In genomic region chr2:97112320-97113049, GRCh38 we compare ENCODE assay signal across 8 cellular contexts. TPM values are rescaled to one million over a fixed set of nuclear protein-coding genes. Genes with fewer than 3 reads are reported as not detected.
DNase-seq lines count a peak whose midpoint lies in the region; ATAC-seq, FAIRE-seq and TF ChIP-seq lines count a peak whose summit lies in the region.
"Not testable (repeated sequence)": the region's sequence is repeated elsewhere in the genome, so short reads cannot be mapped to it uniquely, and the experiment has no call there.

No MANE protein-coding gene starts in this region.

- not testable (repeated sequence) for H3K9me3 Mint-ChIP-seq in CD4-positive, CD25-positive, alpha-beta regulatory T cell; activated B cell treated with CpG ODN at 0.5 μM for 24 hours; naive thymus-derived CD8-positive, alpha-beta T cell

- peaks cover 0 to 10% (median 6%) of the 10 kb centered on the region in 4 donors for H3K4me1 Mint-ChIP-seq in CD4-positive, CD25-positive, alpha-beta regulatory T cell
- H3K4me1 Mint-ChIP-seq in activated B cell treated with CpG ODN at 0.5 μM for 24 hours; naive thymus-derived CD8-positive, alpha-beta T cell: not testable (repeated sequence)

- in situ Hi-C loops in GM12878 (cut with MboI), result loop anchor here (10.0 kb wide), 1 partner anchor 258 kb away; the partner anchor contains the start of gene ANKRD39

- not testable (repeated sequence) for H3K79me2 ChIP-seq in GM12878 (ENCODE audit: control insufficient read depth, insufficient read depth, low read length)

- not testable (repeated sequence) for H3K9me3 ChIP-seq in CD4-positive, CD25-positive, alpha-beta regulatory T cell (ENCODE audit: control insufficient read depth in 2 of 2, low read length in 2 of 2); HUES48 (ENCODE audit: control insufficient read depth, insufficient read depth, low read length); GM12878 (replicated peaks; ENCODE audit: control insufficient read depth, insufficient read depth, low read length)

- POLR2A ChIA-PET in activated B cell treated with CpG ODN at 0.5 μM for 24 hours (lab: Charles Lee), result interaction anchor here (0.8 to 2.3 kb wide), 3 partner anchors 255 to 351 kb away, joined by 4 to 12 read pairs (median 6); partner anchors contain the start of genes ANKRD39 and CNNM4
- POLR2A ChIA-PET in GM12878 (lab: Charles Lee), result interaction anchor here (0.5 to 1.2 kb wide), 3 partner anchors 17 to 308 kb away, joined by 3 to 6 read pairs (median 5); partner anchors contain the start of gene ANKRD39
- POLR2A ChIA-PET in naive thymus-derived CD8-positive, alpha-beta T cell (lab: Charles Lee), result interaction anchor here (0.6 to 2.4 kb wide), 9 partner anchors 149 to 721 kb away, joined by 3 to 29 read pairs (median 4); partner anchors contain the start of genes ANKRD39, ARID5A and CNNM3

- not testable (repeated sequence) for TF ChIP-seq POLR2A in GM12878 (IDR thresholded peaks at IDR 0.05; ENCODE audit: low read depth, low read length)

- SMC1A ChIA-PET in GM12878 (lab: Charles Lee; ENCODE audit: uncharacterized antibody, unreplicated experiment), result interaction anchor here (0.9 to 2.0 kb wide), 9 partner anchors 102 to 312 kb away, joined by 3 to 10 read pairs (median 3); partner anchors contain the start of gene ANKRD39

- peak overlapping the region; percentile 86 to 94 (median 91) for H3K27ac Mint-ChIP-seq in CD4-positive, CD25-positive, alpha-beta regulatory T cell
- peak overlapping the region; percentile 86 for H3K27ac Mint-ChIP-seq in activated B cell treated with CpG ODN at 0.5 μM for 24 hours
- peak overlapping the region; percentile 87 to 98 (median 96) for H3K27ac Mint-ChIP-seq in naive thymus-derived CD8-positive, alpha-beta T cell

- peak overlapping the region; percentile 99 to 100 (median 99) for H3K4me3 Mint-ChIP-seq in CD4-positive, CD25-positive, alpha-beta regulatory T cell
- peak overlapping the region; percentile 89 for H3K4me3 Mint-ChIP-seq in activated B cell treated with CpG ODN at 0.5 μM for 24 hours
- peak overlapping the region; percentile 84 to 97 (median 94) for H3K4me3 Mint-ChIP-seq in naive thymus-derived CD8-positive, alpha-beta T cell

- not testable (repeated sequence) for H3K27me3 ChIP-seq in CD4-positive, CD25-positive, alpha-beta regulatory T cell (ENCODE audit: control insufficient read depth, insufficient read depth, low read length); HUES48 (ENCODE audit: control insufficient read depth, insufficient read depth, low read length); GM12878 (replicated peaks in 1 of 2; ENCODE audit: control insufficient read depth in 2 of 2, insufficient read depth in 2 of 2, low read length in 1 of 2)

- CTCF ChIA-PET in activated B cell treated with CpG ODN at 0.5 μM for 24 hours (lab: Charles Lee) (interaction anchor here (0.8 to 2.2 kb wide), 13 partner anchors 17 to 299 kb away, joined by 3 to 27 read pairs (median 5); partner anchors contain the start of gene ANKRD39), GM12878 (lab: Yijun Ruan, JAX) (interaction anchor here (0.6 to 2.9 kb wide), 28 partner anchors 17 to 1120 kb away, joined by 3 to 35 read pairs (median 3); partner anchors contain the start of genes ANKRD39 and CNNM3)

- peak; percentile 56 to 59 for ATAC-seq in CD4-positive, CD25-positive, alpha-beta regulatory T cell (ENCODE audit: low read depth in 2 of 2)
- ATAC-seq in GM21360 (IDR thresholded peaks at IDR 0.05; ENCODE audit: unreplicated experiment), result peak; percentile 38
- ATAC-seq in activated B cell treated with CpG ODN at 0.5 μM for 24 hours (ENCODE audit: low read depth), result peak; percentile 58
- peak; percentile 76 for ATAC-seq in GM12878
- peak; percentile 58 to 61 for ATAC-seq in naive thymus-derived CD8-positive, alpha-beta T cell

- H3K9ac ChIP-seq in HUES48 (ENCODE audit: low read depth, low read length) (peak overlapping the region; percentile 70), GM12878 (ENCODE audit: control insufficient read depth, insufficient read depth, low read length) (peak overlapping the region; percentile 59; the same call in 1 of the 2 replicates)

- FAIRE-seq in GM12878 (lab: Jason Lieb, UNC), result not testable (repeated sequence)

- H3K27ac ChIP-seq in CD4-positive, CD25-positive, alpha-beta regulatory T cell (ENCODE audit: insufficient read depth, low read length, poor library complexity, severe bottlenecking), result peak overlapping the region; percentile 85
- not testable (repeated sequence) for H3K27ac ChIP-seq in HUES48 (ENCODE audit: low read depth, low read length)
- H3K27ac ChIP-seq in GM12878 (ENCODE audit: control insufficient read depth, insufficient read depth), result peak overlapping the region; percentile 71

- RAD21 ChIA-PET in GM12878 (lab: Charles Lee; ENCODE audit: unreplicated experiment), result interaction anchor here (0.7 to 2.7 kb wide), 8 partner anchors 150 to 350 kb away, joined by 3 to 22 read pairs (median 4); partner anchors contain the start of gene ANKRD39

- peak overlapping the region; percentile 65 for H3K4me3 ChIP-seq in CD4-positive, CD25-positive, alpha-beta regulatory T cell (ENCODE audit: low read depth, low read length)
- H3K4me3 ChIP-seq in HUES48 (ENCODE audit: low read depth, low read length), result peak overlapping the region; percentile 68
- H3K4me3 ChIP-seq in GM12878, result peak overlapping the region; percentile 87

- peaks cover 15% of the 10 kb centered on the region for H3K27me3 Mint-ChIP-seq in CD4-positive, CD25-positive, alpha-beta regulatory T cell
- H3K27me3 Mint-ChIP-seq in activated B cell treated with CpG ODN at 0.5 μM for 24 hours, result not testable (repeated sequence)
- H3K27me3 Mint-ChIP-seq in naive thymus-derived CD8-positive, alpha-beta T cell, result peaks cover 0 to 27% (median 7%) of the 10 kb centered on the region in 5 donors

- H3K36me3 ChIP-seq in CD4-positive, CD25-positive, alpha-beta regulatory T cell (ENCODE audit: control insufficient read depth, insufficient read depth, low read length); HUES48 (ENCODE audit: control insufficient read depth, insufficient read depth, low read length); GM12878 (ENCODE audit: control insufficient read depth in 2 of 2, insufficient read depth in 2 of 2, low read length in 1 of 2): not testable (repeated sequence)

- peak overlapping the region; percentile 91 for H3K4me2 ChIP-seq in GM12878 (ENCODE audit: control insufficient read depth, insufficient read depth)

- 1% methylated on average over 30 of the region's 44 CpGs for WGBS in GM12878 (ENCODE audit: insufficient coverage, insufficient replicate concordance, low lambda C conversion rate, missing lambda C conversion rate)

- not testable (repeated sequence) for H4K20me1 ChIP-seq in GM12878 (ENCODE audit: control insufficient read depth, insufficient read depth)

- TF ChIP-seq CTCF in activated B cell treated with CpG ODN at 0.5 μM for 24 hours (IDR thresholded peaks at IDR 0.05) (peak; percentile 91), GM12878 (IDR thresholded peaks at IDR 0.05 in 2 of 3, conservative IDR thresholded peaks at IDR 0.05 in 1 of 3; ENCODE audit: control insufficient read depth in 2 of 3, extremely low read depth in 1 of 3, insufficient read depth in 1 of 3, low read depth in 3 of 3, low read length in 3 of 3) (peak; percentile 50 to 72 (median 59); a peak in 5 of 6 replicates)

- intact Hi-C loops in activated B cell treated with CpG ODN at 0.5 μM for 24 hours (cut with micrococcal nuclease), result loop anchor here (1.0 to 10.0 kb wide), 5 partner anchors 100 to 582 kb away; partner anchors contain the start of genes KANSL3 and SEMA4C
- intact Hi-C loops in GM12878 (cut with micrococcal nuclease; ENCODE audit: unreplicated experiment), result loop anchor here (2.0 to 5.0 kb wide), 3 partner anchors 100 to 256 kb away; no protein-coding TSS in a partner anchor
- intact Hi-C loops in head of caudate nucleus (cut with DNase I), result not testable (repeated sequence)

- peak; percentile 56 to 75 (median 61) for DNase-seq in CD4-positive, CD25-positive, alpha-beta regulatory T cell
- DNase-seq in activated B cell treated with CpG ODN at 0.5 μM for 24 hours (peak; percentile 58), GM12878 (ENCODE audit: low read depth, low spot score) (peak; percentile 9), head of caudate nucleus (peak in 41 of 42 donors; percentile 20 to 93 (median 74))
- DNase-seq in naive thymus-derived CD8-positive, alpha-beta T cell, result peak; percentile 26 to 80 (median 63)
- peak; percentile 16 for DNase-seq in stimulated activated CD8-positive, alpha-beta memory T cell treated with anti-CD3 and anti-CD28 coated beads, Interleukin-12 subunit alpha, Interleukin-12 subunit beta, amount 100 ng/mL, for 4 hours (ENCODE audit: low read depth)

- not testable (repeated sequence) for TF ChIP-seq EP300 in GM12878 (IDR thresholded peaks at IDR 0.05; ENCODE audit: borderline replicate concordance in 1 of 2, control insufficient read depth in 1 of 2, low read depth in 2 of 2, low read length in 2 of 2)

- BruUV-seq in GM12878 (replicated peaks; lab: Mats Ljungman, UMichigan), result not testable (repeated sequence)

- H2AFZ ChIP-seq in GM12878 (ENCODE audit: control insufficient read depth, low read depth, low read length), result peak overlapping the region; percentile 78

- not testable (repeated sequence) for H3K36me3 Mint-ChIP-seq in CD4-positive, CD25-positive, alpha-beta regulatory T cell; activated B cell treated with CpG ODN at 0.5 μM for 24 hours (ENCODE audit: low read depth); naive thymus-derived CD8-positive, alpha-beta T cell

- H3K4me1 ChIP-seq in CD4-positive, CD25-positive, alpha-beta regulatory T cell (ENCODE audit: control insufficient read depth, insufficient read depth, low read length, poor library complexity, severe bottlenecking); HUES48 (ENCODE audit: control insufficient read depth, insufficient read depth, low read length); GM12878 (ENCODE audit: control insufficient read depth, insufficient read depth, low read length): not testable (repeated sequence)

- TF ChIP-seq RAD21 in GM12878 (IDR thresholded peaks at IDR 0.05; ENCODE audit: insufficient read depth, low read depth, low read length), result peak; percentile 75

RNA-seq across cellular contexts. Expression of gene ANKRD36, which starts 0.5 kb away (rescaled TPM):
- total RNA-seq in CD4-positive, CD25-positive, alpha-beta regulatory T cell, result 85.2 TPM
- 1 to 10 TPM; 5.1 to 9.2 (median 7.8) TPM for polyA plus RNA-seq in CD4-positive, CD25-positive, alpha-beta regulatory T cell
- total RNA-seq in activated B cell treated with CpG ODN at 0.5 μM for 24 hours, result 26.7 and 34.5 TPM in 2 replicates
- total RNA-seq in GM12878 (2013; cell fraction: nucleolus; rRNA removed), result 422 and 448 TPM in 2 replicates
- total RNA-seq in GM12878 (2014; rRNA removed), result 18.2 and 22.4 TPM in 2 replicates
- total RNA-seq in GM12878 (2014; rRNA removed; fragmentation: Illumina TruSeq; extraction: Trizol), result 19.5 and 21.5 TPM in 2 replicates
- total RNA-seq in GM12878 (2021), result 15.3 and 18.4 TPM in 2 replicates
- polyA plus RNA-seq in GM12878 (2011; ENCODE audit: low read depth), result 5.1 TPM
- polyA plus RNA-seq in GM12878 (2011; rRNA removed), result 12.7 and 27.4 TPM in 2 replicates
- polyA plus RNA-seq in GM12878 (2011; cell fraction: cytosol; rRNA removed), result 3.9 and 4.1 TPM in 2 replicates
- polyA plus RNA-seq in GM12878 (2011; cell fraction: nucleus; rRNA removed), result 59.4 and 62.4 TPM in 2 replicates
- 6.8 and 10.8 TPM in 2 replicates for polyA plus RNA-seq in GM12878 (2012)
- 9.5 and 10.9 TPM in 2 replicates for polyA plus RNA-seq in GM12878 (2014; fragmentation: Illumina TruSeq; extraction: Trizol)
- 1 to 10 TPM; 8.6 to 9.2 TPM for polyA plus RNA-seq in GM12878 (2014; fragmentation: Nextera tagmentation; extraction: Ambion mirVana)
- 5.5 and 8.1 TPM in 2 replicates for polyA plus RNA-seq in GM12878 (2014; rRNA removed)
- 10 to 100 TPM; 13.2 to 15.3 TPM for polyA plus RNA-seq in GM12878 (2016; fragmentation: Nextera tagmentation; extraction: Ambion mirVana)
- polyA minus RNA-seq in GM12878 (2011; rRNA and poly(A)+ RNA removed), result 78.5 and 86.3 TPM in 2 replicates
- polyA minus RNA-seq in GM12878 (2011; cell fraction: cytosol; rRNA and poly(A)+ RNA removed), result 3.7 and 5.3 TPM in 2 replicates
- polyA minus RNA-seq in GM12878 (2011; cell fraction: nucleus; rRNA and poly(A)+ RNA removed), result 191 and 304 TPM in 2 replicates
- total RNA-seq in naive thymus-derived CD8-positive, alpha-beta T cell, result 10 to 100 TPM; 47.2 to 50.3 TPM
- polyA plus RNA-seq in naive thymus-derived CD8-positive, alpha-beta T cell, result 1 to 10 TPM; 5.3 to 7.6 (median 5.8) TPM

RNA-seq across cellular contexts. Expression of gene FAHD2B, which starts 17.8 kb away (rescaled TPM):
- total RNA-seq in CD4-positive, CD25-positive, alpha-beta regulatory T cell, result 22.9 TPM
- polyA plus RNA-seq in CD4-positive, CD25-positive, alpha-beta regulatory T cell, result 10 to 100 TPM; 12.9 to 20.1 (median 19.8) TPM
- total RNA-seq in activated B cell treated with CpG ODN at 0.5 μM for 24 hours (10.0 and 13.5 TPM in 2 replicates), GM12878 (2014; rRNA removed) (15.4 and 17.1 TPM in 2 replicates), GM12878 (2014; rRNA removed; fragmentation: Illumina TruSeq; extraction: Trizol) (16.7 and 17.2 TPM in 2 replicates), GM12878 (2021) (19.8 and 20.1 TPM in 2 replicates)
- 14.8 and 20.1 TPM in 2 replicates for total RNA-seq in GM12878 (2013; cell fraction: nucleolus; rRNA removed)
- polyA plus RNA-seq in GM12878 (2011; ENCODE audit: low read depth), result 7.9 TPM
- polyA plus RNA-seq in GM12878 (2011; rRNA removed) (7.9 and 13.8 TPM in 2 replicates), GM12878 (2014; fragmentation: Illumina TruSeq; extraction: Trizol) (17.0 and 17.3 TPM in 2 replicates), GM12878 (2014; fragmentation: Nextera tagmentation; extraction: Ambion mirVana) (1 to 10 TPM; 3.0 to 5.1 TPM), GM12878 (2014; rRNA removed) (15.1 and 16.9 TPM in 2 replicates), GM12878 (2016; fragmentation: Nextera tagmentation; extraction: Ambion mirVana) (10 to 100 TPM; 16.9 to 21.2 TPM)
- polyA plus RNA-seq in GM12878 (2011; cell fraction: cytosol; rRNA removed), result 19.0 and 20.0 TPM in 2 replicates
- 35.5 and 39.6 TPM in 2 replicates for polyA plus RNA-seq in GM12878 (2011; cell fraction: nucleus; rRNA removed)
- polyA plus RNA-seq in GM12878 (2012), result 11.1 and 16.1 TPM in 2 replicates
- 13.5 and 16.4 TPM in 2 replicates for polyA minus RNA-seq in GM12878 (2011; rRNA and poly(A)+ RNA removed)
- polyA minus RNA-seq in GM12878 (2011; cell fraction: cytosol; rRNA and poly(A)+ RNA removed), result 8.6 TPM in 2 replicates
- 11.7 and 19.0 TPM in 2 replicates for polyA minus RNA-seq in GM12878 (2011; cell fraction: nucleus; rRNA and poly(A)+ RNA removed)
- 10 to 100 TPM; 13.0 to 17.9 TPM for total RNA-seq in naive thymus-derived CD8-positive, alpha-beta T cell
- 10 to 100 TPM; 16.3 to 18.8 (median 17.0) TPM for polyA plus RNA-seq in naive thymus-derived CD8-positive, alpha-beta T cell

Comparison
In these comparisons a context has a peak if more than half of its experiments do, and no peak if none do; other contexts are left out.
1. DNase-seq: peak in every context shown above with its lines; median percentile 74 in head of caudate nucleus; 63 in naive thymus-derived CD8-positive, alpha-beta T cell; 61 in CD4-positive, CD25-positive, alpha-beta regulatory T cell; 58 in activated B cell treated with CpG ODN at 0.5 μM for 24 hours; 16 in stimulated activated CD8-positive, alpha-beta memory T cell treated with anti-CD3 and anti-CD28 coated beads, Interleukin-12 subunit alpha, Interleukin-12 subunit beta, amount 100 ng/mL, for 4 hours; 9 in GM12878.